9 cellular contexts compared by ENCODE assay signal in genomic region chr14:92531151-92531873, GRCh38. TPM values are rescaled to one million over a fixed set of nuclear protein-coding genes. Genes with fewer than 3 reads are reported as not detected.
DNase-seq lines count a peak whose midpoint lies in the region; ATAC-seq and TF ChIP-seq lines count a peak whose summit lies in the region.
"Had no signal": no experiment of that assay in that cellular context is flagged by ENCODE, and none has a peak within 500 bp of the region (broad histone marks: within the 10 kb centered on the region; RNA-seq: fewer than 3 reads in every experiment).

No MANE protein-coding gene starts in this region.

- peak; percentile 88 for DNase-seq in activated CD8-positive, alpha-beta memory T cell treated with anti-CD3 and anti-CD28 coated beads, Interleukin-2, amount 50 U/mL, for 4 hours
- DNase-seq in lung (ENCODE audit: low spot score) (no peak), NCI-H1417 treated with DMSO at 0.1 percent for 48 hours (lab: John Stamatoyannopoulos, UW) (no peak)
- DNase-seq in stimulated activated naive CD4-positive, alpha-beta T cell treated with Interleukin-2 at 50 U/mL for 16 hours (lab: John Stamatoyannopoulos, UW): peak; percentile 15

- no peak for TF ChIP-seq CTCF in lung (IDR thresholded peaks at IDR 0.05; ENCODE audit: control extremely low read depth, extremely low read depth)

- H3K36me3 ChIP-seq in lung (ENCODE audit: control insufficient read depth in 2 of 2, insufficient read depth in 2 of 2, low read length in 2 of 2): no peaks in the 10 kb centered on the region
- H3K36me3 ChIP-seq: vagina had no signal

- no peaks in the 10 kb centered on the region for H3K27me3 ChIP-seq in lung (ENCODE audit: control insufficient read depth, insufficient read depth)
- H3K27me3 ChIP-seq: vagina had no signal

- H3K4me1 ChIP-seq in lung (ENCODE audit: control insufficient read depth in 2 of 2, insufficient read depth in 2 of 2, low read length in 2 of 2): peaks cover 0 to 21% of the 10 kb centered on the region in 2 donors

- peak; percentile 44 for ATAC-seq in HG03097 (IDR thresholded peaks at IDR 0.05; ENCODE audit: low FRiP score, unreplicated experiment)
- peak; percentile 51 for ATAC-seq in lung (ENCODE audit: insufficient read depth, low FRiP score)
- ATAC-seq in HG03521 (IDR thresholded peaks at IDR 0.05; ENCODE audit: unreplicated experiment): no peak
- ATAC-seq in GM21360 (IDR thresholded peaks at IDR 0.05; ENCODE audit: unreplicated experiment): no peak

- no peaks in the 10 kb centered on the region for H3K9me3 ChIP-seq in lung (ENCODE audit: control insufficient read depth in 2 of 2, insufficient read depth in 1 of 2, low read length in 1 of 2)
- H3K9me3 ChIP-seq: vagina had no signal

- WGBS in lung, 2 donors: 47 to 63% methylated on average over 14 of the region's 14 CpGs

- no peak overlapping the region for H3K4me3 ChIP-seq in lung
- H3K4me3 ChIP-seq: SK-N-MC, vagina had no signal

- H3K27ac ChIP-seq in lung (ENCODE audit: low read depth in 1 of 2, low read length in 1 of 2): peak overlapping the region in 1 of 2 donors; percentile 35
- H3K27ac ChIP-seq: SK-N-MC, vagina had no signal

RNA-seq across cellular contexts. Expression of gene RIN3, which starts 17.7 kb away (rescaled TPM):
- total RNA-seq in lung: 10 to 100 TPM; 28.1 to 55.5 TPM
- 10 to 100 TPM; 19.3 to 52.4 TPM for polyA plus RNA-seq in lung

Comparison
In these comparisons a context has a peak if more than half of its experiments do, and no peak if none do; other contexts are left out.
1. ATAC-seq: peak in HG03097 (single experiment) and lung (single experiment); none in HG03521 (single experiment) and GM21360 (single experiment).
2. DNase-seq: peak in activated CD8-positive, alpha-beta memory T cell treated with anti-CD3 and anti-CD28 coated beads, Interleukin-2, amount 50 U/mL, for 4 hours (single experiment) and stimulated activated naive CD4-positive, alpha-beta T cell treated with Interleukin-2 at 50 U/mL for 16 hours (single experiment); none in lung (single experiment) and NCI-H1417 treated with DMSO at 0.1 percent for 48 hours (single experiment).